ENCODE assay signal across 8 cellular contexts in genomic region chr10:129877773-129878371, GRCh38.
DNase-seq lines count a peak whose midpoint lies in the region; ATAC-seq and TF ChIP-seq lines count a peak whose summit lies in the region.

No MANE protein-coding gene starts in this region.

- DNase-seq in CD14-positive monocyte (ENCODE audit: low spot score), result no peak
- DNase-seq in HFFc6, result no peak
- DNase-seq in activated CD4-positive, alpha-beta T cell treated with anti-CD3 and anti-CD28 coated beads, Interleukin-2, amount 50 U/mL, for 48 hours, result peak; percentile 43 to 51
- DNase-seq in left colon, result peak in 1 of 2 donors; percentile 18
- DNase-seq in amniotic stem cell (lab: John Stamatoyannopoulos, UW), result no peak

- no peak overlapping the region for H3K27ac Mint-ChIP-seq in CD14-positive monocyte
- H3K27ac Mint-ChIP-seq in HFFc6, result no peak overlapping the region

- H3K27me3 Mint-ChIP-seq in CD14-positive monocyte (ENCODE audit: low read depth in 3 of 3) (peaks cover 0 to 3% (median 2%) of the 10 kb centered on the region in 3 donors), HFFc6 (ENCODE audit: insufficient read depth) (peaks cover 2% of the 10 kb centered on the region; the same call in 1 of the 2 replicates)

- intact Hi-C loops in CD14-positive monocyte (cut with micrococcal nuclease), result no loop called here
- intact Hi-C loops in left colon (cut with DNase I, micrococcal nuclease), result no loop called here

- peaks cover 6% of the 10 kb centered on the region for H3K4me1 Mint-ChIP-seq in CD14-positive monocyte
- no peaks in the 10 kb centered on the region for H3K4me1 Mint-ChIP-seq in HFFc6 (ENCODE audit: low read depth)

- ATAC-seq in left colon, result peak; percentile 45
- ATAC-seq in GM21717 (IDR thresholded peaks at IDR 0.05; ENCODE audit: unreplicated experiment), result no peak
- ATAC-seq in GM21381 (IDR thresholded peaks at IDR 0.05; ENCODE audit: unreplicated experiment), result no peak
- no peak for ATAC-seq in HG02623 (IDR thresholded peaks at IDR 0.05; ENCODE audit: unreplicated experiment)

- H3K9me3 Mint-ChIP-seq in CD14-positive monocyte (peaks cover 0 to 7% (median 0%) of the 10 kb centered on the region in 7 donors), HFFc6 (peaks cover 19% of the 10 kb centered on the region; the same call in 1 of the 2 replicates)

- H3K36me3 Mint-ChIP-seq in CD14-positive monocyte (no peaks in the 10 kb centered on the region), HFFc6 (ENCODE audit: low read depth) (no peaks in the 10 kb centered on the region)

- TF ChIP-seq CTCF in CD14-positive monocyte (IDR thresholded peaks at IDR 0.05) (peak; percentile 65), HFFc6 (IDR thresholded peaks at IDR 0.05) (peak; percentile 61)

- H3K4me3 Mint-ChIP-seq in CD14-positive monocyte, result no peak overlapping the region
- no peak overlapping the region for H3K4me3 Mint-ChIP-seq in HFFc6

Comparison
In these comparisons a context has a peak if more than half of its experiments do, and no peak if none do; other contexts are left out.
1. DNase-seq: peak in activated CD4-positive, alpha-beta T cell treated with anti-CD3 and anti-CD28 coated beads, Interleukin-2, amount 50 U/mL, for 48 hours (2 of 2); none in CD14-positive monocyte (single experiment), HFFc6 (single experiment) and amniotic stem cell (single experiment).